In the genomic region with DNA sequence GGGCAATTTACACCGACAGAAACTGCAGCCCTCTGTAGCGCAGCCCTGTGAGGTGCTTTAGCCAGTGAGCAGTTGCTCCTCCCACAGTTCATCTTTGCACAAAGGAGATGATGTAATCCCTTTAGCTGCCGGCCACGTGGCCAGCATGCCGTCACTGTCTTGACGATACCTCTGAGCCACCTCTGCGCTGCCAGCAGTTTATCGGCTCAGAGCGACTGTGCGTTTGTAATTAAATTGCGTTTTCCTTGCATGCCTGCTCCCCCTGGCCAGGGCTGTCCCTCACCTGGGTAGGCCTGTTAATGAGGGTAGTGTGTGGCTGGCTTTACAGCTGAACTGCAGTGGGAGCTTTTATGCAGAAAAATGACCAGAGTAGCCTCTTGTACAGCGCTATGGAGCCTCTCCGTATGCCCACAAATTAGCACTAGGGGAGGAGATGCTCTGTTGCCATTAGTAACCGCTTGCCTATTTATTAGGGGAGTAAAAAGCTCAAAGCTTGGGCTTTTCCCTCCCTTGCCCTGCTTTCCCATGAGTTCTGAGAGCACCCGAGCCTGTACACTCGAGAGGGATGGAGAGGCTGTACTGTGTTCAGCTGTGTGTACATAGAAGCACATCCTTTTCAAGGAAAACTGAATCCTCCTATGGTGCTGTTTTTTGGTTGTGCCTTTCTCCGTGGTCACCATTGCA, we compare ENCODE assay signal across 9 cellular contexts.
A peak's percentile ranks its signal among the peaks of the same experiment; 100 is the strongest.
DNase-seq lines count a peak whose midpoint lies in the region; ATAC-seq and TF ChIP-seq lines count a peak whose summit lies in the region.
"Had no signal": no experiment of that assay in that cellular context is flagged by ENCODE, and none has a peak within 500 bp of the region (broad histone marks: within the 10 kb centered on the region; RNA-seq: fewer than 3 reads in every experiment).

No MANE protein-coding gene starts in this region.

- BruUV-seq in PC-3 (replicated peaks; lab: Mats Ljungman, UMichigan), result no TSS peak

- peak overlapping the region; percentile 18 for H3K4me3 Mint-ChIP-seq in stimulated activated memory B cell treated with anti-CD40 and anti-IgM and Interleukin-4, amounts not matched to agents 10 μg/mL and 1 μg/mL and 100 μg/mL, for 72 hours
- H3K4me3 Mint-ChIP-seq in T-cell, result no peak overlapping the region

- H3K9ac ChIP-seq in PC-3 (ENCODE audit: low read length), result no peak overlapping the region

- H3K27ac ChIP-seq in PC-3 (ENCODE audit: low read length), result no peak overlapping the region
- H3K27ac ChIP-seq: HL-60 had no signal

- no peak for TF ChIP-seq CTCF in PC-3 (conservative IDR thresholded peaks at IDR 0.05; ENCODE audit: low read depth, low read length)

- POLR2A ChIA-PET in T-cell (lab: Charles Lee), result interaction anchor here in 1 of 2 donors (0.6 kb wide), 1 partner anchor 437 kb away, joined by 10 read pairs; no protein-coding TSS in a partner anchor
- POLR2A ChIA-PET in PC-3 (lab: Charles Lee; ENCODE audit: unreplicated experiment), result no interaction called here

- H2AFZ ChIP-seq in PC-3 (ENCODE audit: low read length), result no peak overlapping the region

- H3K4me1 ChIP-seq in PC-3 (ENCODE audit: insufficient read depth, low read length), result no peaks in the 10 kb centered on the region

- no peaks in the 10 kb centered on the region for H3K27me3 Mint-ChIP-seq in stimulated activated memory B cell treated with anti-CD40 and anti-IgM and Interleukin-4, amounts not matched to agents 10 μg/mL and 1 μg/mL and 100 μg/mL, for 72 hours
- peaks cover 5 to 7% of the 10 kb centered on the region in 2 donors for H3K27me3 Mint-ChIP-seq in T-cell

- H3K9me3 Mint-ChIP-seq in stimulated activated memory B cell treated with anti-CD40 and anti-IgM and Interleukin-4, amounts not matched to agents 10 μg/mL and 1 μg/mL and 100 μg/mL, for 72 hours, result no peaks in the 10 kb centered on the region
- peaks cover 0 to 3% (median 0%) of the 10 kb centered on the region in 3 donors for H3K9me3 Mint-ChIP-seq in T-cell

- peaks cover 9% of the 10 kb centered on the region; the same call in 1 of the 2 replicates for H3K9me3 ChIP-seq in PC-3 (ENCODE audit: low read length)

- H3K27me3 ChIP-seq in PC-3 (ENCODE audit: low read length), result no peaks in the 10 kb centered on the region

- no peak overlapping the region for H3K4me2 ChIP-seq in PC-3 (ENCODE audit: low read length)

- peak overlapping the region; percentile 45; the same call in 1 of the 2 replicates for H3K4me3 ChIP-seq in GM08714 (ENCODE audit: low read length)
- no peak overlapping the region for H3K4me3 ChIP-seq in PC-3 (ENCODE audit: low read length)

- peaks cover 24% of the 10 kb centered on the region; the same call in 1 of the 2 replicates for H4K20me1 ChIP-seq in PC-3 (ENCODE audit: low read length)

- peaks cover 63% of the 10 kb centered on the region for H3K4me1 Mint-ChIP-seq in stimulated activated memory B cell treated with anti-CD40 and anti-IgM and Interleukin-4, amounts not matched to agents 10 μg/mL and 1 μg/mL and 100 μg/mL, for 72 hours
- no peaks in the 10 kb centered on the region for H3K4me1 Mint-ChIP-seq in T-cell

- no peaks in the 10 kb centered on the region for H3F3A ChIP-seq in PC-3 (ENCODE audit: low read length, unreplicated experiment)

- intact Hi-C loops in PC-3 (cut with micrococcal nuclease), result no loop called here

- DNase-seq in NCI-H146 (lab: John Stamatoyannopoulos, UW) (peak; percentile 81), astrocyte of the hippocampus (ENCODE audit: low read depth, low spot score) (peak; percentile 94), iPS-NIHi7 (ENCODE audit: extremely low spot score) (peak; percentile 66), T-cell (no peak), PC-3 (no peak)

- CTCF ChIA-PET in T-cell (lab: Charles Lee) (no interaction called here), PC-3 (lab: Charles Lee) (no interaction called here)

- H3K27ac Mint-ChIP-seq in stimulated activated memory B cell treated with anti-CD40 and anti-IgM and Interleukin-4, amounts not matched to agents 10 μg/mL and 1 μg/mL and 100 μg/mL, for 72 hours, result peak overlapping the region; percentile 83
- H3K27ac Mint-ChIP-seq in T-cell, result no peak overlapping the region

- no peak for ATAC-seq in stimulated activated memory B cell treated with anti-CD40 and anti-IgM and Interleukin-4, amounts not matched to agents 10 μg/mL and 1 μg/mL and 100 μg/mL, for 72 hours
- ATAC-seq in HG02973 (IDR thresholded peaks at IDR 0.05; ENCODE audit: unreplicated experiment) (no peak), T-cell (replicated peaks in 1 of 4) (no peak), PC-3 (no peak)

- peaks cover 23% of the 10 kb centered on the region for H3K36me3 ChIP-seq in PC-3 (ENCODE audit: low read depth, low read length)

- peaks cover 100% of the 10 kb centered on the region for H3K79me2 ChIP-seq in PC-3 (ENCODE audit: low read length)

- H3K9me2 ChIP-seq in PC-3 (replicated peaks; ENCODE audit: low read length), result no peaks in the 10 kb centered on the region

- peaks cover 5% of the 10 kb centered on the region for H3K36me3 Mint-ChIP-seq in stimulated activated memory B cell treated with anti-CD40 and anti-IgM and Interleukin-4, amounts not matched to agents 10 μg/mL and 1 μg/mL and 100 μg/mL, for 72 hours
- H3K36me3 Mint-ChIP-seq in T-cell, result no peaks in the 10 kb centered on the region

Comparison
In these comparisons a context has a peak if more than half of its experiments do, and no peak if none do; other contexts are left out.
1. DNase-seq: peak in NCI-H146 (single experiment), astrocyte of the hippocampus (single experiment) and iPS-NIHi7 (single experiment); none in T-cell (0 of 34) and PC-3 (single experiment).